In the genomic region with DNA sequence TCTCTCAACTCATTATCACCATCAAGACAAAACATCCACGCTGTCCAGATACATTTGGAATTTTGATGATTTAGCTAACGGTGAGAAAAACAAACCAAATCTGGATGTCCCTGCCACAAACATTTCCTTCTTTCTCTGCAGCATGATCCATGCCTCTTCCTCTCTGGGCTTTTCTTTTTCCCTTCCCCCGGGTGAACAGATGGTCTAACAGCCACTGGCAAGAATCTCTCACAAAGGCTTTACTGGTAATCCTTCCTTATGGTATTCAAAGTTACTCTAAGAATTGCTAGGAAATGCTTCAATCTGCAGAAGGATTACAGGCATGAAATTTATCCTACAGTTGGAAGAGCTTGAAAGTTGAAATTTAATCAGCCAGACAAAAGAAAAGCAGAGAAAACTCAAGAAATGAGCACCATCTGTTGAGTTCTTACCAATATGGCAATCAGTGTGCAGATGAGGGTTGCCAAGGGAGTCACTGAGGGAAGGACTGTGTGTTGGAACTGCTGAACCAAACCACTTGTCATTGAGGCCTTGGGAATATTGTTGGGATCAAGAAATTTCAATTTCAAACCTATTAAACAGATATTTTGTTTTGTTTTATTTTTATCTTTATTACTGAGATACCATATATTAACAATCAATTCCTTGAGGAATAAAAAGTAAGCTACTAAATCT, we compare ENCODE assay signal across 23 cellular contexts. TPM values are rescaled to one million over a fixed set of nuclear protein-coding genes. Genes with fewer than 3 reads are reported as not detected.
A peak's percentile ranks its signal among the peaks of the same experiment; 100 is the strongest.
DNase-seq lines count a peak whose midpoint lies in the region; ATAC-seq and TF ChIP-seq lines count a peak whose summit lies in the region.
"Had no signal": no experiment of that assay in that cellular context is flagged by ENCODE, and none has a peak within 500 bp of the region (broad histone marks: within the 10 kb centered on the region; RNA-seq: fewer than 3 reads in every experiment).

No MANE protein-coding gene starts in this region.

- H3K4me3 ChIP-seq in HAP-1, result no peak overlapping the region
- no peak overlapping the region for H3K4me3 ChIP-seq in endodermal cell (ENCODE audit: low read length)
- H3K4me3 ChIP-seq: body of pancreas, coronary artery, heart left ventricle had no signal

- no peaks in the 10 kb centered on the region for H3K27me3 Mint-ChIP-seq in endodermal cell (ENCODE audit: insufficient read depth)
- H3K27me3 Mint-ChIP-seq: activated B cell treated with CpG ODN at 0.5 μM for 24 hours; activated CD4-positive, alpha-beta memory T cell treated with anti-CD3 and anti-CD28 coated beads, Interleukin-2, amount 10 ng/mL, durations not matched to agents 7 days and 5 days; activated naive CD8-positive, alpha-beta T cell treated with anti-CD3 and anti-CD28 coated beads, Interleukin-2, amount 50 U/mL, for 24 hours; progenitor cell of endocrine pancreas had no signal

- peak overlapping the region; percentile 40 for H3K27ac ChIP-seq in endodermal cell (ENCODE audit: low read depth, low read length)
- H3K27ac ChIP-seq: body of pancreas, coronary artery, heart left ventricle, KMS-11 had no signal

- H3K4me1 Mint-ChIP-seq in endodermal cell, result peaks cover 2% of the 10 kb centered on the region
- H3K4me1 Mint-ChIP-seq: activated CD4-positive, alpha-beta memory T cell treated with anti-CD3 and anti-CD28 coated beads, Interleukin-2, amount 10 ng/mL, durations not matched to agents 7 days and 5 days; activated naive CD8-positive, alpha-beta T cell treated with anti-CD3 and anti-CD28 coated beads, Interleukin-2, amount 50 U/mL, for 24 hours; CD14-positive monocyte had no signal

- H3K4me1 ChIP-seq in HAP-1 (peaks cover 34% of the 10 kb centered on the region), endodermal cell (ENCODE audit: control insufficient read depth, insufficient read depth, low read length) (no peaks in the 10 kb centered on the region)
- H3K4me1 ChIP-seq: heart left ventricle had no signal

- H3K9me3 ChIP-seq in HAP-1 (no peaks in the 10 kb centered on the region), endodermal cell (ENCODE audit: control insufficient read depth, low read length) (no peaks in the 10 kb centered on the region)
- H3K9me3 ChIP-seq: body of pancreas, heart left ventricle had no signal

- WGBS in endodermal cell (ENCODE audit: insufficient coverage in 1 of 2, insufficient read length in 1 of 2), 2 experiments, result 94 to 97% methylated on average over 3 of the region's 3 CpGs

- no peak for TF ChIP-seq CTCF in endodermal cell (conservative IDR thresholded peaks at IDR 0.05)

- no peak overlapping the region for H3K9ac ChIP-seq in endodermal cell (ENCODE audit: extremely low read depth, low read length, poor library complexity, severe bottlenecking)
- H3K9ac ChIP-seq: KMS-11 had no signal

- peaks cover 21% of the 10 kb centered on the region for H3K36me3 ChIP-seq in HAP-1 (replicated peaks)
- peaks cover 52% of the 10 kb centered on the region for H3K36me3 ChIP-seq in endodermal cell (ENCODE audit: control insufficient read depth, insufficient read depth, low read length)

- no peaks in the 10 kb centered on the region for H3K27me3 ChIP-seq in HAP-1 (ENCODE audit: low read depth)
- H3K27me3 ChIP-seq in endodermal cell (ENCODE audit: control insufficient read depth, insufficient read depth, low read length, poor library complexity, severe bottlenecking), result no peaks in the 10 kb centered on the region
- H3K27me3 ChIP-seq: body of pancreas, heart left ventricle had no signal

- H3K36me3 Mint-ChIP-seq in endodermal cell (ENCODE audit: low read depth), result peaks cover 40% of the 10 kb centered on the region

- no peak overlapping the region for H3K27ac Mint-ChIP-seq in endodermal cell
- H3K27ac Mint-ChIP-seq: activated B cell treated with CpG ODN at 0.5 μM for 24 hours; activated CD4-positive, alpha-beta memory T cell treated with anti-CD3 and anti-CD28 coated beads, Interleukin-2, amount 10 ng/mL, durations not matched to agents 7 days and 5 days; activated naive CD8-positive, alpha-beta T cell treated with anti-CD3 and anti-CD28 coated beads, Interleukin-2, amount 50 U/mL, for 24 hours had no signal

- ATAC-seq in GM19023 (IDR thresholded peaks at IDR 0.05; ENCODE audit: unreplicated experiment) (no peak), HG03571 (IDR thresholded peaks at IDR 0.05; ENCODE audit: unreplicated experiment) (no peak)
- ATAC-seq: activated naive CD8-positive, alpha-beta T cell treated with anti-CD3 and anti-CD28 coated beads, Interleukin-2, amount 50 U/mL, for 24 hours; body of pancreas; heart left ventricle; left lobe of liver had no signal

- peak; percentile 50 to 68 for DNase-seq in HAP-1 (ENCODE audit: low spot score in 2 of 2)
- DNase-seq in NCI-H82 (lab: John Stamatoyannopoulos, UW), result peak; percentile 92
- DNase-seq in endodermal cell, result no peak
- peak; percentile 16 for DNase-seq in retina
- DNase-seq in T-helper 9 cell, result no peak
- DNase-seq: activated B cell treated with CpG ODN at 0.5 μM for 24 hours; activated CD4-positive, alpha-beta memory T cell treated with anti-CD3 and anti-CD28 coated beads, Interleukin-2, amount 10 ng/mL, durations not matched to agents 7 days and 5 days; activated gamma-delta T cell; activated naive CD8-positive, alpha-beta T cell treated with anti-CD3 and anti-CD28 coated beads, Interleukin-2, amount 50 U/mL, for 24 hours; body of pancreas; heart left ventricle; midbrain; NCI-H187 treated with DMSO at 0.1 percent for 48 hours had no signal

- no peaks in the 10 kb centered on the region for H3K9me3 Mint-ChIP-seq in endodermal cell
- H3K9me3 Mint-ChIP-seq: activated B cell treated with CpG ODN at 0.5 μM for 24 hours; activated CD4-positive, alpha-beta memory T cell treated with anti-CD3 and anti-CD28 coated beads, Interleukin-2, amount 10 ng/mL, durations not matched to agents 7 days and 5 days; activated naive CD8-positive, alpha-beta T cell treated with anti-CD3 and anti-CD28 coated beads, Interleukin-2, amount 50 U/mL, for 24 hours; CD14-positive monocyte had no signal

- in situ Hi-C loops in HAP-1 (cut with MboI; ENCODE audit: low sequenced_read_pairs), result no loop called here

- no peak overlapping the region for H3K4me3 Mint-ChIP-seq in endodermal cell
- H3K4me3 Mint-ChIP-seq: activated B cell treated with CpG ODN at 0.5 μM for 24 hours; activated CD4-positive, alpha-beta memory T cell treated with anti-CD3 and anti-CD28 coated beads, Interleukin-2, amount 10 ng/mL, durations not matched to agents 7 days and 5 days; activated naive CD8-positive, alpha-beta T cell treated with anti-CD3 and anti-CD28 coated beads, Interleukin-2, amount 50 U/mL, for 24 hours; CD14-positive monocyte had no signal

RNA-seq across cellular contexts. Expression of gene NDUFC2, which starts 29.5 kb away (rescaled TPM):
- total RNA-seq in endodermal cell, result 100 to 1,000 TPM; 255 to 275 TPM
- polyA plus RNA-seq in endodermal cell (2013, experiment 1 of 2), result 153 TPM
- polyA plus RNA-seq in endodermal cell (2013, experiment 2 of 2), result 147 TPM

RNA-seq across cellular contexts. Expression of gene ALG8, which starts 30.3 kb away (rescaled TPM):
- total RNA-seq in endodermal cell, result 10 to 100 TPM; 72.1 to 81.4 TPM
- 71.0 TPM for polyA plus RNA-seq in endodermal cell (2013, experiment 1 of 2)
- polyA plus RNA-seq in endodermal cell (2013, experiment 2 of 2), result 64.7 TPM

RNA-seq across cellular contexts. Expression of gene THRSP, which starts 45.5 kb away (rescaled TPM):
- total RNA-seq in endodermal cell, result not detected
- not detected for polyA plus RNA-seq in endodermal cell (2013, experiment 1 of 2)
- polyA plus RNA-seq in endodermal cell (2013, experiment 2 of 2), result not detected
- total RNA-seq: activated B cell treated with CpG ODN at 0.5 μM for 24 hours; activated CD4-positive, alpha-beta memory T cell treated with anti-CD3 and anti-CD28 coated beads, Interleukin-2, amount 10 ng/mL, durations not matched to agents 7 days and 5 days; progenitor cell of endocrine pancreas; RPMI7951; T-helper 2 cell treated with Interferon-gamma antibody and Interleukin-4, amounts not matched to agents 100 ng/mL and 5 ng/mL, for 36 hours; ureter had no signal
- polyA plus RNA-seq: CD14-positive monocyte had no signal

Comparison
In these comparisons a context has a peak if more than half of its experiments do, and no peak if none do; other contexts are left out.
1. DNase-seq: peak in HAP-1 (2 of 2), NCI-H82 (single experiment) and retina (single experiment); none in endodermal cell (single experiment) and T-helper 9 cell (single experiment).